In genomic region chr17:44774271-44775135, GRCh38 we compare ENCODE assay signal across 8 cellular contexts. TPM values are rescaled to one million over a fixed set of nuclear protein-coding genes. Genes with fewer than 3 reads are reported as not detected.
A peak's percentile ranks its signal among the peaks of the same experiment; 100 is the strongest.
DNase-seq lines count a peak whose midpoint lies in the region; ATAC-seq and TF ChIP-seq lines count a peak whose summit lies in the region.

No MANE protein-coding gene starts in this region.

- no peak for TF ChIP-seq POLR2A in lower leg skin (IDR thresholded peaks at IDR 0.05)

- peak overlapping the region; percentile 19 for H3K4me3 ChIP-seq in lower leg skin (ENCODE audit: low read depth, poor library complexity, severe bottlenecking)

- 18 to 24% methylated on average over 37 to 41 of the region's 42 CpGs for WGBS in lower leg skin, 2 donors

- TF ChIP-seq CTCF in lower leg skin (IDR thresholded peaks at IDR 0.05) = peak in 1 of 3 donors; percentile 98

- peak; percentile 41 for ATAC-seq in HG03460 (IDR thresholded peaks at IDR 0.05; ENCODE audit: unreplicated experiment)
- ATAC-seq in GM19467 (IDR thresholded peaks at IDR 0.05; ENCODE audit: unreplicated experiment) = no peak

- peak; percentile 88 for DNase-seq in G401 (ENCODE audit: low spot score)
- DNase-seq in NCI-H69 (lab: John Stamatoyannopoulos, UW) = peak; percentile 94
- peak; percentile 80 to 82 for DNase-seq in activated CD4-positive, alpha-beta T cell treated with anti-CD3 and anti-CD28 coated beads, Interleukin-2, amount 50 U/mL, for 24 hours (ENCODE audit: low read depth in 1 of 2, low spot score in 1 of 2)
- peak; percentile 36 to 67 for DNase-seq in dermis microvascular lymphatic vessel endothelial cell (ENCODE audit: low read depth in 2 of 2)
- peak; percentile 82 to 97 for DNase-seq in lower leg skin (ENCODE audit: low spot score in 2 of 2)
- DNase-seq in stimulated activated CD4-positive, alpha-beta T cell treated with anti-CD3 and anti-CD28 coated beads, Interleukin-4, amount 100 ng/mL, for 24 hours = peak; percentile 90

- intact Hi-C loops in lower leg skin (cut with DNase I; ENCODE audit: low total_unique reads) = loop anchor here (2.0 kb wide), 1 partner anchor 88 kb away; no protein-coding TSS in a partner anchor

- in situ Hi-C loops in G401 (cut with HindIII; ENCODE audit: low sequenced_read_pairs) = no loop called here

RNA-seq across cellular contexts. Expression of gene ADAM11, which starts 15.7 kb away (rescaled TPM):
- total RNA-seq in G401 (2014; rRNA removed; shearing (Covaris generic)) = 16.4 and 21.6 TPM in 2 replicates
- total RNA-seq in dermis microvascular lymphatic vessel endothelial cell (0.13 and 0.38 TPM in 2 replicates), lower leg skin (1 to 10 TPM in 3 of 4 donors, not detected in 1; 1.5 to 2.5 (median 2.3) TPM)

RNA-seq across cellular contexts. Expression of gene GJC1, which starts 55.6 kb away (rescaled TPM):
- total RNA-seq in G401 (2014; rRNA removed; shearing (Covaris generic)) = 47.4 and 71.0 TPM in 2 replicates
- 3.0 and 6.7 TPM in 2 replicates for total RNA-seq in dermis microvascular lymphatic vessel endothelial cell
- total RNA-seq in lower leg skin = 1 to 10 TPM in 2 of 4 donors, under 1 TPM in 2; 0.25 to 4.6 (median 1.6) TPM
